Comparison of ENCODE assay signal across 24 cellular contexts in genomic region chr3:113156816-113157333, GRCh38.
"Had no signal": no experiment of that assay in that cellular context is flagged by ENCODE, and none has a peak within 500 bp of the region (broad histone marks: within the 10 kb centered on the region; RNA-seq: fewer than 3 reads in every experiment).

No MANE protein-coding gene starts in this region.

- H3K4me3 ChIP-seq: coronary artery, mucosa of descending colon, right lobe of liver, SJSA1, smooth muscle cell, thoracic aorta, upper lobe of right lung had no signal

- H3K9ac ChIP-seq: parathyroid adenoma had no signal

- H3K4me1 ChIP-seq: parathyroid adenoma, right lobe of liver, SJSA1 had no signal

- H3K9me3 ChIP-seq: mucosa of descending colon, right lobe of liver, SJSA1, thoracic aorta, upper lobe of right lung had no signal

- DNase-seq: activated B cell treated with CpG ODN at 0.5 μM for 24 hours; activated CD4-positive, alpha-beta T cell treated with anti-CD3 and anti-CD28 coated beads for 36 hours; activated CD4-positive, alpha-beta T cell treated with anti-CD3 and anti-CD28 coated beads, Interleukin-2, amount 50 U/mL, for 4 hours; activated CD8-positive, alpha-beta memory T cell treated with anti-CD3 and anti-CD28 coated beads, Interleukin-2, amount 50 U/mL, for 48 hours; activated naive CD4-positive, alpha-beta T cell; activated T-cell treated with anti-CD3 and anti-CD28 coated beads, Interleukin-2, amount 50 U/mL, for 4 hours; amniotic stem cell; cerebellar nuclear complex; foreskin fibroblast; hippocampal formation; mammary epithelial cell; mucosa of descending colon; natural killer cell; right lobe of liver; stimulated activated CD4-positive, alpha-beta T cell treated with anti-CD3 and anti-CD28 coated beads, Interleukin-15, amount 100 ng/mL, for 24 hours; T1000; upper lobe of right lung had no signal

- H3K4me2 ChIP-seq: smooth muscle cell had no signal

- ATAC-seq: activated CD4-positive, alpha-beta T cell treated with anti-CD3 and anti-CD28 coated beads for 36 hours; activated T-cell treated with anti-CD3 and anti-CD28 coated beads, Interleukin-2, amount 50 U/mL, for 4 hours; mucosa of descending colon; natural killer cell; right lobe of liver; stimulated activated memory B cell treated with anti-CD40 and anti-IgM and Interleukin-4, amounts not matched to agents 10 μg/mL and 1 μg/mL and 100 μg/mL, for 72 hours; upper lobe of right lung had no signal

- H3K79me2 ChIP-seq: parathyroid adenoma had no signal

- H2AFZ ChIP-seq: parathyroid adenoma had no signal

- H3K27ac ChIP-seq: coronary artery, epithelial cell of prostate, parathyroid adenoma, right lobe of liver, SJSA1, thoracic aorta, upper lobe of right lung had no signal

- H3K36me3 ChIP-seq: right lobe of liver, SJSA1, thoracic aorta, upper lobe of right lung had no signal

- H3K27me3 ChIP-seq: right lobe of liver, SJSA1, upper lobe of right lung had no signal
